ENCODE assay signal across 15 cellular contexts in the genomic region with DNA sequence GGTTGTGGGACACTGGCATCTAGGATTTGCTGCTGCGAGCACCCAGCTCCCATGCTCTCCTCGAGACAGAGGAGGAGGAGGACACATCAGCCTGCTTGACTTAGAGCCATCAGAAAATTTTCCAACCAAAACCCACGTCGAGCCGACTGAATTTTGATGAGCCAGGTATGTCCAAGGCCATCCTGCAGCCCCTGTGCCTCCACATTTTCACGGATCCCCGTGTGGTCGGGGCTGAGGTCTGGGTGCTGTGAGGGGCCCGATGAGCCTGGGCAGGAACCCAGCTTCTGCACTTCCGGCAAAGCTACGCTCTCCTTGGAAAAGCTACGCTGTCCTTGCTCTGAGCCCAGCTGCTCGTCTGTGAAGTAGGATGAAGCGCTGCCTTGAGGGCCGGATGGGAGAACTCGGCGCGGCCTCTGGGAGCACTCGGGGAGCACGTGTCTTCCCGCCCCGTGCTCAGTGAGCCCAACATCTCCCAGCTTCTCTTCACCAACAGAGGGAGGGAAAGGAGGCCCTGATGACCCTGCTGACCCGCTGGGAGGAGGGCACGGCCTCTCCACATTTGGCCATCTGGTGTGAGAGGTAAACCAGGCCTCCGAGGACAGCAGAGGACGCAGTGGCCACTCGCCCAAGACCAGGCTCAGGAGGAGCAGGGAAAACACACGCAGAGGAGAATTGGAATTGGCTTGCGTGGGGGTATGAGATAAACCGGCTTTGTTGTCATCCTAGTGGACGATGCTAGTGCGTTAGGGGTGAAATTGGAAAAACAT.
"Had no signal": no experiment of that assay in that cellular context is flagged by ENCODE, and none has a peak within 500 bp of the region (broad histone marks: within the 10 kb centered on the region; RNA-seq: fewer than 3 reads in every experiment).

No MANE protein-coding gene starts in this region.

- H2AFZ ChIP-seq: parathyroid adenoma had no signal

- H3K9me3 ChIP-seq: breast epithelium, gastrocnemius medialis, heart right ventricle, tibial nerve had no signal

- DNase-seq: activated CD4-positive, alpha-beta T cell treated with anti-CD3 and anti-CD28 coated beads, Interleukin-2, amount 10 ng/mL, durations not matched to agents 7 days and 5 days; activated CD8-positive, alpha-beta memory T cell treated with anti-CD3 and anti-CD28 coated beads, Interleukin-2, amount 50 U/mL, for 48 hours; activated naive CD4-positive, alpha-beta T cell treated with Interleukin-2 at 50 U/mL for 16 hours; effector memory CD8-positive, alpha-beta T cell; heart right ventricle; mesendoderm; stimulated activated CD4-positive, alpha-beta T cell treated with anti-CD3 and anti-CD28 coated beads, Interleukin-15, amount 100 ng/mL, for 24 hours; stimulated activated CD4-positive, alpha-beta T cell treated with anti-CD3 and anti-CD28 coated beads, Interleukin-4, amount 100 ng/mL, for 1 hour; stimulated activated naive B cell treated with anti-CD40 and anti-IgM and Interleukin-4, amounts not matched to agents 10 μg/mL and 1 μg/mL and 100 μg/mL, for 72 hours had no signal

- H3K9ac ChIP-seq: parathyroid adenoma had no signal

- H3K27me3 ChIP-seq: breast epithelium, gastrocnemius medialis, tibial nerve had no signal

- H3K36me3 ChIP-seq: breast epithelium, gastrocnemius medialis, heart right ventricle had no signal

- H3K4me3 ChIP-seq: breast epithelium, gastrocnemius medialis, heart right ventricle, tibial nerve had no signal

- H3K27ac ChIP-seq: breast epithelium, gastrocnemius medialis, heart right ventricle, parathyroid adenoma, tibial nerve had no signal

- ATAC-seq: effector memory CD8-positive, alpha-beta T cell; gastrocnemius medialis; left lobe of liver; stimulated activated naive B cell treated with anti-CD40 and anti-IgM and Interleukin-4, amounts not matched to agents 10 μg/mL and 1 μg/mL and 100 μg/mL, for 72 hours had no signal

- FAIRE-seq: islet of Langerhans had no signal

- H3K4me1 ChIP-seq: breast epithelium had no signal

- H3K79me2 ChIP-seq: parathyroid adenoma had no signal
